ENCODE assay signal across 8 cellular contexts in genomic region chr7:26864309-26865093, GRCh38. TPM values are rescaled to one million over a fixed set of nuclear protein-coding genes. Genes with fewer than 3 reads are reported as not detected.
A peak's percentile ranks its signal among the peaks of the same experiment; 100 is the strongest.
DNase-seq lines count a peak whose midpoint lies in the region; TF ChIP-seq lines count a peak whose summit lies in the region.

SKAP2 (minus strand) TSS chr7:26864590; CDS start chr7:26864429, 161 bp downstream.

- H3K27me3 ChIP-seq in GM23248 (replicated peaks; ENCODE audit: insufficient read depth) (no peaks in the 10 kb centered on the region), neural cell (ENCODE audit: insufficient read depth, low read depth, low read length) (peaks cover 65% of the 10 kb centered on the region), stomach (peaks cover 0 to 8% (median 6%) of the 10 kb centered on the region in 3 donors)

- H3K27ac ChIP-seq in GM23248 (peak within 1 kb of the TSS; percentile 94), neural cell (ENCODE audit: low read length) (no peak within 1 kb of the TSS), stomach (peak within 1 kb of the TSS; percentile 84 to 98 (median 91))

- H3K9me3 ChIP-seq in GM23248 (ENCODE audit: low read depth) (no peaks in the 10 kb centered on the region), neural cell (ENCODE audit: low read length) (no peaks in the 10 kb centered on the region), stomach (no peaks in the 10 kb centered on the region)

- peak within 1 kb of the TSS; percentile 94 for H3K4me3 ChIP-seq in GM23248
- H3K4me3 ChIP-seq in LNCaP clone FGC (ENCODE audit: low read depth, low read length), result peak within 1 kb of the TSS; percentile 81
- peak within 1 kb of the TSS; percentile 92 for H3K4me3 ChIP-seq in fibroblast of villous mesenchyme (ENCODE audit: low read depth, low read length)
- peak within 1 kb of the TSS; percentile 69 for H3K4me3 ChIP-seq in neural cell (ENCODE audit: low read length)
- peak within 1 kb of the TSS; percentile 57 to 85 (median 71) for H3K4me3 ChIP-seq in stomach

- peak within 1 kb of the TSS; percentile 88 for H3K4me2 ChIP-seq in GM23248 (ENCODE audit: unreplicated experiment)
- peak within 1 kb of the TSS; percentile 52 for H3K4me2 ChIP-seq in neural cell (ENCODE audit: low read length)

- H3K36me3 ChIP-seq in GM23248 (ENCODE audit: low read depth), result no peaks in the 10 kb centered on the region
- H3K36me3 ChIP-seq in neural cell (ENCODE audit: insufficient read depth, low read length), result no peaks in the 10 kb centered on the region
- H3K36me3 ChIP-seq in stomach, result no peaks in the 10 kb centered on the region

- no peak for TF ChIP-seq RAD21 in neural cell (conservative IDR thresholded peaks at IDR 0.05)

- in situ Hi-C loops in GM23248 (cut with MboI), result no loop called here

- H3K9me2 ChIP-seq in GM23248 (ENCODE audit: insufficient read depth), result no peaks in the 10 kb centered on the region
- no peaks in the 10 kb centered on the region for H3K9me2 ChIP-seq in neural cell (ENCODE audit: insufficient read depth, low read length)

- H3K79me2 ChIP-seq in GM23248 (ENCODE audit: insufficient read depth), result peaks cover 47% of the 10 kb centered on the region
- no peaks in the 10 kb centered on the region for H3K79me2 ChIP-seq in neural cell (replicated peaks; ENCODE audit: insufficient read depth, low read length)

- TF ChIP-seq CTCF in LNCaP clone FGC (IDR thresholded peaks at IDR 0.05; ENCODE audit: control insufficient read depth, extremely low read depth, insufficient read depth) (no peak), fibroblast of villous mesenchyme (IDR thresholded peaks at IDR 0.05; ENCODE audit: insufficient read depth, low read depth, low read length) (no peak), neural cell (IDR thresholded peaks at IDR 0.05; ENCODE audit: poor library complexity, severe bottlenecking) (no peak), stomach (IDR thresholded peaks at IDR 0.05) (no peak)

- H2AFZ ChIP-seq in GM23248 (peak within 1 kb of the TSS; percentile 97), neural cell (ENCODE audit: low read depth, low read length) (no peak within 1 kb of the TSS)

- 1% methylated on average over 35 to 52 of the region's 52 CpGs for WGBS in GM23248 (ENCODE audit: low coverage in 1 of 2, low lambda C conversion rate in 2 of 2, missing lambda C conversion rate in 2 of 2), 2 experiments
- 0 to 2% (median 2%) methylated on average over 28 to 52 of the region's 52 CpGs for WGBS in stomach, 5 donors

- peak in 2 of 4 donors; percentile 68 to 76 for TF ChIP-seq POLR2A in stomach (IDR thresholded peaks at IDR 0.05)

- H3F3A ChIP-seq in GM23248 (ENCODE audit: insufficient read depth) (peaks cover 10% of the 10 kb centered on the region; the same call in 1 of the 2 replicates), neural cell (ENCODE audit: insufficient read depth, low read length, poor library complexity, severe bottlenecking) (no peaks in the 10 kb centered on the region)

- DNase-seq in Daoy (ENCODE audit: low read depth) (peak; percentile 100), GM23248 (peak; percentile 99), LNCaP clone FGC (ENCODE audit: low read depth) (peak; percentile 96), SIG-M5 (lab: John Stamatoyannopoulos, UW) (peak; percentile 77), fibroblast of villous mesenchyme (ENCODE audit: low read depth) (peak; percentile 98), stomach (peak; percentile 96)
- peak; percentile 76 for DNase-seq in activated gamma-delta T cell treated with anti-CD3 and anti-CD28 coated beads, Interleukin-2, amount 50 U/mL, for 16 hours (ENCODE audit: low read depth)

- intact Hi-C loops in stomach (cut with DNase I; ENCODE audit: low total_unique reads), result no loop called here

- TF ChIP-seq EP300 in neural cell (conservative IDR thresholded peaks at IDR 0.05; ENCODE audit: poor library complexity, severe bottlenecking) (peak; percentile 16), stomach (IDR thresholded peaks at IDR 0.05) (no peak)

- H3K9ac ChIP-seq in GM23248, result peak within 1 kb of the TSS; percentile 91
- H3K9ac ChIP-seq in neural cell (ENCODE audit: low read length), result peak within 1 kb of the TSS; percentile 63

- H4K20me1 ChIP-seq in GM23248 (ENCODE audit: insufficient read depth) (no peaks in the 10 kb centered on the region), neural cell (ENCODE audit: insufficient read depth) (no peaks in the 10 kb centered on the region)

- H3K4me1 ChIP-seq in GM23248 (ENCODE audit: insufficient read depth) (peaks cover 12% of the 10 kb centered on the region), stomach (peaks cover 0 to 26% (median 11%) of the 10 kb centered on the region in 4 donors)

TF ChIP-seq in neural cell, 6 proteins besides CTCF, POLR2A, EP300 and RAD21:
- TF ChIP-seq POLR2AphosphoS5 (IDR thresholded peaks at IDR 0.05) (peak; percentile 67), SMC3 (conservative IDR thresholded peaks at IDR 0.05; ENCODE audit: poor library complexity) (peak; percentile 15), MXI1 (conservative IDR thresholded peaks at IDR 0.05; ENCODE audit: poor library complexity, severe bottlenecking) (no peak), REST (IDR thresholded peaks at IDR 0.05; ENCODE audit: borderline replicate concordance) (no peak), EZH2 (IDR thresholded peaks at IDR 0.05; ENCODE audit: borderline replicate concordance, insufficient read depth, low read length, poor library complexity, severe bottlenecking) (no peak)

RNA-seq across cellular contexts. Expression of gene SKAP2, which starts in this region (rescaled TPM):
- total RNA-seq in Daoy (2014; rRNA removed; shearing (Covaris generic)), result 33.8 and 41.8 TPM in 2 replicates
- total RNA-seq in GM23248 (2014; rRNA removed; shearing (Covaris generic)), result 14.5 and 18.7 TPM in 2 replicates
- 27.9 and 28.9 TPM in 2 replicates for polyA plus RNA-seq in GM23248 (2016; fragmentation: Nextera tagmentation; extraction: Ambion mirVana)
- 6.8 and 10.4 TPM in 2 replicates for total RNA-seq in fibroblast of villous mesenchyme
- polyA plus RNA-seq in neural cell, result 3.6 and 3.7 TPM in 2 replicates
- 3.2 TPM in 2 replicates for polyA minus RNA-seq in neural cell
- 100 to 1,000 TPM in 1 of 5 donors, 10 to 100 TPM in 2, 1 to 10 TPM in 2; 4.6 to 127 (median 12.3) TPM for total RNA-seq in stomach
- 10 to 100 TPM in 1 of 3 donors, 1 to 10 TPM in 2; 8.9 to 10.0 (median 9.2) TPM for polyA plus RNA-seq in stomach
